In the genomic region with DNA sequence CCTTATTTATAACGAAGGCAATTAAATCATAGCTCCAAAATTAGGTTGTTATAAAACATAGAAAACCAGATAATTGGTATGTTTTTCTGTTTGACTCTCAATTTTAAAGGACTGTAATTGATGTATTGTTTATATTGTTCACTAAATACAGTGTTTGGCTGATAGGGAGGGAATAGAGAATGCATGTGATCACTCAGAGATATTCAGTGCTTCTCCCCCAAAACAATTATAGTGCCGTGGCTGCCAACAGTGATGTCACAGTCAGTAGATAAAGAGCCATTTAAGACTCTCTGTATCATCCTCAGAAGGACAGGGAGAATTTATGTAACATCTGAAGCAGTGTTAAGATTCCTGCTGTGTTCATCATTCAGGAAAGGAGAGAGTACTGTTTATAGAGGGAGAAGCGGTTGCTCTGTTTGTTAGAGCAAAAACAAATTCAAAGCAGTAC, we compare ENCODE assay signal across 9 cellular contexts.
A peak's percentile ranks its signal among the peaks of the same experiment; 100 is the strongest.
DNase-seq lines count a peak whose midpoint lies in the region; ATAC-seq, FAIRE-seq and TF ChIP-seq lines count a peak whose summit lies in the region.
"Had no signal": no experiment of that assay in that cellular context is flagged by ENCODE, and none has a peak within 500 bp of the region (broad histone marks: within the 10 kb centered on the region; RNA-seq: fewer than 3 reads in every experiment).

No MANE protein-coding gene starts in this region.

- ATAC-seq in GM12878 (peak; percentile 81), HG02981 (IDR thresholded peaks at IDR 0.05; ENCODE audit: unreplicated experiment) (no peak)

- no peaks in the 10 kb centered on the region for H3K9me3 ChIP-seq in HUES48 (ENCODE audit: control insufficient read depth, insufficient read depth, low read length)
- H3K9me3 ChIP-seq in GM12878 (replicated peaks; ENCODE audit: control insufficient read depth, insufficient read depth, low read length) = no peaks in the 10 kb centered on the region

- RAD21 ChIA-PET in GM12878 (lab: Charles Lee; ENCODE audit: unreplicated experiment) = interaction anchor here (1.7 kb wide), 1 partner anchor 68 kb away, joined by 6 read pairs; no protein-coding TSS in a partner anchor

- H3K9ac ChIP-seq in HUES48 (ENCODE audit: low read depth, low read length) = no peak overlapping the region
- no peak overlapping the region for H3K9ac ChIP-seq in GM12878 (ENCODE audit: control insufficient read depth, insufficient read depth, low read length)
- no peak overlapping the region for H3K9ac ChIP-seq in mesendoderm (ENCODE audit: low read length)

- CTCF ChIA-PET in GM12878 (lab: Yijun Ruan, JAX) = no interaction called here

- FAIRE-seq in GM12878 (lab: Jason Lieb, UNC) (no peak), D721Med (lab: Jason Lieb, UNC) (no peak)

- TF ChIP-seq RAD21 in GM12878 (IDR thresholded peaks at IDR 0.05; ENCODE audit: insufficient read depth, low read depth, low read length) = no peak

- H3K36me3 ChIP-seq in HUES48 (ENCODE audit: control insufficient read depth, insufficient read depth, low read length) (no peaks in the 10 kb centered on the region), GM12878 (ENCODE audit: control insufficient read depth in 2 of 2, insufficient read depth in 2 of 2, low read length in 1 of 2) (no peaks in the 10 kb centered on the region), mesendoderm (ENCODE audit: control insufficient read depth, insufficient read depth, low read length) (no peaks in the 10 kb centered on the region)

- no peak overlapping the region for H3K56ac ChIP-seq in mesendoderm (ENCODE audit: low read length)

- BruUV-seq in GM12878 (replicated peaks; lab: Mats Ljungman, UMichigan) = no TSS peak

- no peak overlapping the region for H4K5ac ChIP-seq in mesendoderm (ENCODE audit: low read length)

- H3K4me2 ChIP-seq in GM12878 (ENCODE audit: control insufficient read depth, insufficient read depth) (peak overlapping the region; percentile 66; the same call in 1 of the 2 replicates), mesendoderm (ENCODE audit: low read length) (no peak overlapping the region)

- no peak overlapping the region for H3K23ac ChIP-seq in mesendoderm (ENCODE audit: low read length)

- no peak for TF ChIP-seq CTCF in GM12878 (IDR thresholded peaks at IDR 0.05 in 2 of 3, conservative IDR thresholded peaks at IDR 0.05 in 1 of 3; ENCODE audit: control insufficient read depth in 2 of 3, extremely low read depth in 1 of 3, insufficient read depth in 1 of 3, low read depth in 3 of 3, low read length in 3 of 3)
- no peak for TF ChIP-seq CTCF in D721Med (IDR thresholded peaks at IDR 0.05; ENCODE audit: insufficient read depth, missing control alignments)

- SMC1A ChIA-PET in GM12878 (lab: Charles Lee; ENCODE audit: uncharacterized antibody, unreplicated experiment) = interaction anchor here (1.1 kb wide), 1 partner anchor 63 kb away, joined by 3 read pairs; no protein-coding TSS in a partner anchor

- H3K4ac ChIP-seq in mesendoderm (ENCODE audit: low read depth, low read length) = no peak overlapping the region

- no peak overlapping the region for H3K18ac ChIP-seq in mesendoderm (ENCODE audit: low read length)

- H3K79me1 ChIP-seq in mesendoderm (ENCODE audit: low read length) = peaks cover 7% of the 10 kb centered on the region

- no peak overlapping the region for H2AK5ac ChIP-seq in mesendoderm (ENCODE audit: low read length)

- 69% methylated on average over 3 of the region's 3 CpGs for WGBS in GM12878 (ENCODE audit: insufficient coverage, insufficient replicate concordance, low lambda C conversion rate, missing lambda C conversion rate)
- WGBS in mesendoderm (ENCODE audit: extremely low coverage, insufficient coverage, low lambda C conversion rate) = no CpG with 5 or more reads among the region's 3 CpGs

- peak in 1 of 2 experiments; percentile 1; a peak in 2 of 4 replicates for TF ChIP-seq EP300 in GM12878 (IDR thresholded peaks at IDR 0.05; ENCODE audit: borderline replicate concordance in 1 of 2, control insufficient read depth in 1 of 2, low read depth in 2 of 2, low read length in 2 of 2)

- POLR2A ChIA-PET in GM12878 (lab: Charles Lee) = no interaction called here

- peak; percentile 87 for DNase-seq in Ammon's horn (ENCODE audit: low spot score)
- no peak for DNase-seq in GM12878 (ENCODE audit: low read depth, low spot score)
- DNase-seq in mesendoderm = peak; percentile 53
- no peak for DNase-seq in NCI-H82 treated with DMSO at 0.1 percent for 48 hours (lab: John Stamatoyannopoulos, UW; ENCODE audit: unreplicated experiment)
- no peak for DNase-seq in D721Med (ENCODE audit: insufficient read length, low spot score)
- no peak for DNase-seq in NCI-H345 (lab: John Stamatoyannopoulos, UW)
- DNase-seq: activated CD4-positive, alpha-beta T cell treated with anti-CD3 and anti-CD28 coated beads, Interleukin-2, amount 10 ng/mL, durations not matched to agents 7 days and 5 days had no signal

- no peak overlapping the region for H3K4me3 ChIP-seq in HUES48 (ENCODE audit: low read depth, low read length)
- H3K4me3 ChIP-seq in GM12878 = no peak overlapping the region
- no peak overlapping the region for H3K4me3 ChIP-seq in mesendoderm (ENCODE audit: low read length)

- TF ChIP-seq POLR2A in GM12878 (IDR thresholded peaks at IDR 0.05; ENCODE audit: low read depth, low read length) = no peak

- H2AFZ ChIP-seq in GM12878 (ENCODE audit: control insufficient read depth, low read depth, low read length) = no peak overlapping the region

- peaks cover 4% of the 10 kb centered on the region for H3K79me2 ChIP-seq in GM12878 (ENCODE audit: control insufficient read depth, insufficient read depth, low read length)
- H3K79me2 ChIP-seq in mesendoderm (ENCODE audit: control insufficient read depth, insufficient read depth, low read length) = peaks cover 68% of the 10 kb centered on the region

- H3K4me1 ChIP-seq in HUES48 (ENCODE audit: control insufficient read depth, insufficient read depth, low read length) = peaks cover 90% of the 10 kb centered on the region
- 0 out of 2 replicates have a peak, but pooled peaks cover 5% of the 10 kb centered on the region for H3K4me1 ChIP-seq in GM12878 (ENCODE audit: control insufficient read depth, insufficient read depth, low read length)
- peaks cover 8% of the 10 kb centered on the region for H3K4me1 ChIP-seq in mesendoderm (ENCODE audit: control insufficient read depth, low read depth, low read length)

- H2BK120ac ChIP-seq in mesendoderm (ENCODE audit: low read depth, low read length) = no peak overlapping the region

- H2BK5ac ChIP-seq in mesendoderm (ENCODE audit: low read length) = no peak overlapping the region

- in situ Hi-C loops in GM12878 (cut with MboI) = no loop called here

- H4K20me1 ChIP-seq in GM12878 (ENCODE audit: control insufficient read depth, insufficient read depth) = no peaks in the 10 kb centered on the region

- intact Hi-C loops in GM12878 (cut with micrococcal nuclease; ENCODE audit: unreplicated experiment) = no loop called here

- no peak overlapping the region for H2BK15ac ChIP-seq in mesendoderm (replicated peaks; ENCODE audit: low read depth)

- H3K27ac ChIP-seq in HUES48 (ENCODE audit: low read depth, low read length) = peak overlapping the region; percentile 15
- H3K27ac ChIP-seq in GM12878 (ENCODE audit: control insufficient read depth, insufficient read depth) = peak overlapping the region; percentile 22; the same call in 1 of the 2 replicates
- no peak overlapping the region for H3K27ac ChIP-seq in mesendoderm (ENCODE audit: low read depth, low read length)

- H3K27me3 ChIP-seq in HUES48 (ENCODE audit: control insufficient read depth, insufficient read depth, low read length) (no peaks in the 10 kb centered on the region), GM12878 (replicated peaks in 1 of 2; ENCODE audit: control insufficient read depth in 2 of 2, insufficient read depth in 2 of 2, low read length in 1 of 2) (no peaks in the 10 kb centered on the region), mesendoderm (ENCODE audit: insufficient read depth, low read length, poor library complexity) (no peaks in the 10 kb centered on the region)

- no peak overlapping the region for H4K8ac ChIP-seq in mesendoderm (ENCODE audit: low read depth, low read length)

TF ChIP-seq in GM12878, 131 proteins besides CTCF, POLR2A, EP300 and RAD21 (continues in another document):
- no peak for TF ChIP-seq KLF5 (IDR thresholded peaks at IDR 0.05; ENCODE audit: partially characterized antibody)
- TF ChIP-seq NR2F1 (conservative IDR thresholded peaks at IDR 0.05) = no peak
- TF ChIP-seq SMARCA5 (IDR thresholded peaks at IDR 0.05) = no peak
- no peak for TF ChIP-seq PAX5 (IDR thresholded peaks at IDR 0.05; ENCODE audit: borderline replicate concordance, low read depth, low read length)
- TF ChIP-seq ZNF24 (IDR thresholded peaks at IDR 0.05) = no peak
- TF ChIP-seq NFIC (IDR thresholded peaks at IDR 0.05; ENCODE audit: low read depth, low read length) = 0 out of 2 replicates have a peak, but pooled peaks have one; percentile 7
- TF ChIP-seq BHLHE40 (IDR thresholded peaks at IDR 0.05; ENCODE audit: borderline replicate concordance in 1 of 2, low read depth in 2 of 2, low read length in 1 of 2) = no peak
- TF ChIP-seq, protein P1, sequence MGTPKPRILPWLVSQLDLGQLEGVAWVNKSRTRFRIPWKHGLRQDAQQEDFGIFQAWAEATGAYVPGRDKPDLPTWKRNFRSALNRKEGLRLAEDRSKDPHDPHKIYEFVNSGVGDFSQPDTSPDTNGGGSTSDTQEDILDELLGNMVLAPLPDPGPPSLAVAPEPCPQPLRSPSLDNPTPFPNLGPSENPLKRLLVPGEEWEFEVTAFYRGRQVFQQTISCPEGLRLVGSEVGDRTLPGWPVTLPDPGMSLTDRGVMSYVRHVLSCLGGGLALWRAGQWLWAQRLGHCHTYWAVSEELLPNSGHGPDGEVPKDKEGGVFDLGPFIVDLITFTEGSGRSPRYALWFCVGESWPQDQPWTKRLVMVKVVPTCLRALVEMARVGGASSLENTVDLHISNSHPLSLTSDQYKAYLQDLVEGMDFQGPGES (IDR thresholded peaks at IDR 0.05) = no peak
- no peak for TF ChIP-seq NFYA (IDR thresholded peaks at IDR 0.05; ENCODE audit: borderline replicate concordance, low read depth, low read length)
- TF ChIP-seq YY1 (IDR thresholded peaks at IDR 0.05; ENCODE audit: low read depth, low read length) = no peak
- no peak for TF ChIP-seq MXI1 (IDR thresholded peaks at IDR 0.05; ENCODE audit: low read depth, low read length)
- TF ChIP-seq NRF1 (conservative IDR thresholded peaks at IDR 0.05; ENCODE audit: low read depth, low read length) = no peak
- TF ChIP-seq DPF2 (IDR thresholded peaks at IDR 0.05) = 0 out of 2 replicates have a peak, but pooled peaks have one; percentile 5
- TF ChIP-seq SPI1 (IDR thresholded peaks at IDR 0.05; ENCODE audit: borderline replicate concordance, insufficient read depth, low read depth, low read length) = no peak
- TF ChIP-seq SRF (IDR thresholded peaks at IDR 0.05; ENCODE audit: low read depth in 2 of 2, low read length in 2 of 2) = no peak
- 0 out of 2 replicates have a peak, but pooled peaks have one; percentile 1 for TF ChIP-seq CREB1 (IDR thresholded peaks at IDR 0.05; ENCODE audit: low read depth)
- TF ChIP-seq CHD1 (IDR thresholded peaks at IDR 0.05; ENCODE audit: low read depth, low read length) = no peak

Comparison
In these comparisons a context has a peak if more than half of its experiments do, and no peak if none do; other contexts are left out.
1. DNase-seq: peak in Ammon's horn (single experiment) and mesendoderm (single experiment); none in GM12878 (single experiment), NCI-H82 treated with DMSO at 0.1 percent for 48 hours (single experiment), D721Med (single experiment) and NCI-H345 (single experiment).